Comparison of ENCODE assay signal across 20 cellular contexts in genomic region chr18:45772081-45772480, GRCh38. TPM values are rescaled to one million over a fixed set of nuclear protein-coding genes. Genes with fewer than 3 reads are reported as not detected.
"Had no signal": no experiment of that assay in that cellular context is flagged by ENCODE, and none has a peak within 500 bp of the region (broad histone marks: within the 10 kb centered on the region; RNA-seq: fewer than 3 reads in every experiment).

No MANE protein-coding gene starts in this region.

- H3K9me3 Mint-ChIP-seq: activated CD8-positive, alpha-beta T cell treated with anti-CD3 and anti-CD28 coated beads for 36 hours; activated naive CD4-positive, alpha-beta T cell treated with anti-CD3 and anti-CD28 coated beads for 36 hours; central memory CD8-positive, alpha-beta T cell; stimulated activated naive CD8-positive, alpha-beta T cell treated with anti-CD3 and anti-CD28 coated beads, Interleukin-15, Interleukin-2, amounts not matched to agents 100 ng/mL and 50 ng/mL, for 24 hours had no signal

- H3K27ac Mint-ChIP-seq: activated CD4-positive, alpha-beta T cell treated with anti-CD3 and anti-CD28 coated beads, Interleukin-2, amount 10 ng/mL, durations not matched to agents 24 days and 14 days; activated CD8-positive, alpha-beta T cell treated with anti-CD3 and anti-CD28 coated beads for 36 hours; activated naive CD4-positive, alpha-beta T cell treated with anti-CD3 and anti-CD28 coated beads for 36 hours; brain; memory B cell; naive thymus-derived CD4-positive, alpha-beta T cell; stimulated activated naive CD8-positive, alpha-beta T cell treated with anti-CD3 and anti-CD28 coated beads, Interleukin-15, Interleukin-2, amounts not matched to agents 100 ng/mL and 50 ng/mL, for 24 hours had no signal

- H3K4me3 Mint-ChIP-seq: activated CD4-positive, alpha-beta T cell treated with anti-CD3 and anti-CD28 coated beads, Interleukin-2, amount 10 ng/mL, durations not matched to agents 24 days and 14 days; activated CD8-positive, alpha-beta T cell treated with anti-CD3 and anti-CD28 coated beads for 36 hours; activated naive CD4-positive, alpha-beta T cell treated with anti-CD3 and anti-CD28 coated beads for 36 hours; brain; central memory CD8-positive, alpha-beta T cell; memory B cell; naive thymus-derived CD4-positive, alpha-beta T cell; stimulated activated naive CD8-positive, alpha-beta T cell treated with anti-CD3 and anti-CD28 coated beads, Interleukin-15, Interleukin-2, amounts not matched to agents 100 ng/mL and 50 ng/mL, for 24 hours had no signal

- H3K27ac ChIP-seq: gastroesophageal sphincter, neutrophil, vagina had no signal

- H3K4me1 Mint-ChIP-seq: brain had no signal

- H3K36me3 Mint-ChIP-seq: brain, memory B cell had no signal

- DNase-seq: activated CD4-positive, alpha-beta T cell treated with anti-CD3 and anti-CD28 coated beads, Interleukin-2, amount 10 ng/mL, durations not matched to agents 24 days and 14 days; activated CD8-positive, alpha-beta T cell treated with anti-CD3 and anti-CD28 coated beads for 36 hours; activated naive CD4-positive, alpha-beta T cell treated with anti-CD3 and anti-CD28 coated beads for 36 hours; activated T-cell treated with anti-CD3 and anti-CD28 coated beads, Interleukin-2, amount 50 U/mL, for 1 hour; cortex of kidney; effector CD4-positive, alpha-beta T cell; mucosa of descending colon; naive thymus-derived CD4-positive, alpha-beta T cell; posterior cingulate gyrus; T-helper 1 cell; T1000; trophoblast cell had no signal

- H3K27me3 ChIP-seq: vagina had no signal

- H3K4me3 ChIP-seq: gastroesophageal sphincter, mucosa of descending colon, vagina had no signal

- H3K36me3 ChIP-seq: gastroesophageal sphincter, neutrophil, vagina had no signal

- ATAC-seq: activated CD8-positive, alpha-beta T cell treated with anti-CD3 and anti-CD28 coated beads for 36 hours; esophagus mucosa; gastroesophageal sphincter; mucosa of descending colon; naive thymus-derived CD4-positive, alpha-beta T cell had no signal

RNA-seq across cellular contexts. Expression of gene SIGLEC15, which starts 53.4 kb away (rescaled TPM):
- total RNA-seq: activated CD4-positive, alpha-beta T cell treated with anti-CD3 and anti-CD28 coated beads, Interleukin-2, amount 10 ng/mL, durations not matched to agents 24 days and 14 days; activated CD8-positive, alpha-beta T cell treated with anti-CD3 and anti-CD28 coated beads for 36 hours; activated naive CD4-positive, alpha-beta T cell treated with anti-CD3 and anti-CD28 coated beads for 36 hours; esophagus mucosa; vagina had no signal
